1 cellular context compared by ENCODE assay signal in the genomic region with DNA sequence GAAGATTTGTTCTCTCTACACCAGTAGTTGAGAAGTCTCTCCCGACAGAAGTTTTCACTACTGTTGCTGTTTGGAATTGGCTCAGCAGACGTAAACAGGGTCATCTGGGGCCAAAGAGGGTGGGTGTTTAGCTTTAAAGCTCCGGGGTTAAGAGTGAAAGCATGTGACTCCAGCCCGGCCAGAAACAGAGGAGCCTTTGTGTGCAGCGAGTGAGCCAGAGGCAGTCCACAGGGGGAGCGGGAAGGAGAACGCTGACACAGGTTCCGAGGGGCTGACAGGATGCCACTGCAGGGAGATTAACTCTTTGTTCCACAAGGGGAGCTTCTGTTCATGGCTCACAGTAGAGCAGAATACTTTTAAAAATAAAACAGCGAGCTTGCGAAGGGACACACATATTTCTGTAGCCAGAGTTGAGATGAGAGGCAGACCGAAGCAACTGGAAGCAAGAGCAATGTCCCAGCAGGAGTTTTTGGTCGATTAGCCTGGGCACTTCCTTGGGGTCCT.
TF ChIP-seq lines count a peak whose summit lies in the region.

No MANE protein-coding gene starts in this region.

TF ChIP-seq in IMR-90, 13 proteins besides CTCF, POLR2A, EP300 and RAD21 (continued from another document):
- TF ChIP-seq MAZ (IDR thresholded peaks at IDR 0.05; ENCODE audit: borderline replicate concordance, low read depth, low read length): 0 out of 2 replicates have a peak, but pooled peaks have one; percentile 38
- TF ChIP-seq SMC3 (IDR thresholded peaks at IDR 0.05; ENCODE audit: low read depth, low read length): no peak
- TF ChIP-seq, protein P1, sequence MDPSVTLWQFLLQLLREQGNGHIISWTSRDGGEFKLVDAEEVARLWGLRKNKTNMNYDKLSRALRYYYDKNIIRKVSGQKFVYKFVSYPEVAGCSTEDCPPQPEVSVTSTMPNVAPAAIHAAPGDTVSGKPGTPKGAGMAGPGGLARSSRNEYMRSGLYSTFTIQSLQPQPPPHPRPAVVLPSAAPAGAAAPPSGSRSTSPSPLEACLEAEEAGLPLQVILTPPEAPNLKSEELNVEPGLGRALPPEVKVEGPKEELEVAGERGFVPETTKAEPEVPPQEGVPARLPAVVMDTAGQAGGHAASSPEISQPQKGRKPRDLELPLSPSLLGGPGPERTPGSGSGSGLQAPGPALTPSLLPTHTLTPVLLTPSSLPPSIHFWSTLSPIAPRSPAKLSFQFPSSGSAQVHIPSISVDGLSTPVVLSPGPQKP (IDR thresholded peaks at IDR 0.05; ENCODE audit: borderline replicate concordance, low read depth, low read length): no peak
